ENCODE assay signal across 9 cellular contexts in genomic region chr7:25952277-25953057, GRCh38.
DNase-seq lines count a peak whose midpoint lies in the region; ATAC-seq and TF ChIP-seq lines count a peak whose summit lies in the region.
"Had no signal": no experiment of that assay in that cellular context is flagged by ENCODE, and none has a peak within 500 bp of the region (broad histone marks: within the 10 kb centered on the region; RNA-seq: fewer than 3 reads in every experiment).

No MANE protein-coding gene starts in this region.

- no peak overlapping the region for H3K27ac Mint-ChIP-seq in HFFc6

- no peak for DNase-seq in activated T-cell treated with anti-CD3 and anti-CD28 coated beads, Interleukin-2, amount 50 U/mL, for 4 hours
- DNase-seq in activated T-cell treated with anti-CD3 and anti-CD28 coated beads, Interleukin-2, amount 50 U/mL, for 1 hour = no peak
- DNase-seq in NCI-H748 (lab: John Stamatoyannopoulos, UW; ENCODE audit: unreplicated experiment) (peak; percentile 91), testis (no peak), SJCRH30 (no peak), HFFc6 (no peak)
- DNase-seq: heart right ventricle had no signal

- peak overlapping the region; percentile 55 for H3K4me3 Mint-ChIP-seq in activated T-cell treated with anti-CD3 and anti-CD28 coated beads, Interleukin-2, amount 50 U/mL, for 4 hours
- H3K4me3 Mint-ChIP-seq in HFFc6 = no peak overlapping the region; the same call in 1 of the 2 replicates

- H3K4me3 ChIP-seq in iPS-15b (ENCODE audit: low read depth, low read length) = peak overlapping the region; percentile 58
- peak overlapping the region; percentile 74 to 80 for H3K4me3 ChIP-seq in testis
- H3K4me3 ChIP-seq in SJCRH30 = no peak overlapping the region

- H3K9me3 Mint-ChIP-seq in activated T-cell treated with anti-CD3 and anti-CD28 coated beads, Interleukin-2, amount 50 U/mL, for 4 hours = no peaks in the 10 kb centered on the region
- H3K9me3 Mint-ChIP-seq in HFFc6 = no peaks in the 10 kb centered on the region

- H3K27me3 Mint-ChIP-seq in activated T-cell treated with anti-CD3 and anti-CD28 coated beads, Interleukin-2, amount 50 U/mL, for 4 hours (ENCODE audit: low read depth) = peaks cover 10% of the 10 kb centered on the region
- H3K27me3 Mint-ChIP-seq in HFFc6 (ENCODE audit: insufficient read depth) = peaks cover 19% of the 10 kb centered on the region

- H3K27me3 ChIP-seq in iPS-15b (ENCODE audit: control insufficient read depth, insufficient read depth, low read length) = no peaks in the 10 kb centered on the region
- H3K27me3 ChIP-seq in testis = no peaks in the 10 kb centered on the region
- no peaks in the 10 kb centered on the region for H3K27me3 ChIP-seq in SJCRH30

- 34 to 58% methylated on average over 18 of the region's 18 CpGs for whole genome bisulfite sequencing in testis, 2 donors

- H3K27ac ChIP-seq in testis (peak overlapping the region in 1 of 2 donors; percentile 71), SJCRH30 (no peak overlapping the region)

- H3K4me1 ChIP-seq in iPS-15b (ENCODE audit: control insufficient read depth, insufficient read depth, low read length) (peaks cover 24% of the 10 kb centered on the region), testis (no peaks in the 10 kb centered on the region), SJCRH30 (peaks cover 24% of the 10 kb centered on the region)

- no peaks in the 10 kb centered on the region for H3K36me3 ChIP-seq in iPS-15b (ENCODE audit: control insufficient read depth, insufficient read depth, low read length)
- no peaks in the 10 kb centered on the region for H3K36me3 ChIP-seq in testis (ENCODE audit: low read depth, missing control alignments)
- H3K36me3 ChIP-seq in SJCRH30 = no peaks in the 10 kb centered on the region
- H3K36me3 ChIP-seq: heart right ventricle had no signal

- H3K9me3 ChIP-seq in iPS-15b (ENCODE audit: control insufficient read depth, insufficient read depth, low read length) (peaks cover 6% of the 10 kb centered on the region), testis (no peaks in the 10 kb centered on the region), SJCRH30 (replicated peaks) (no peaks in the 10 kb centered on the region)

- H3K4me1 Mint-ChIP-seq in activated T-cell treated with anti-CD3 and anti-CD28 coated beads, Interleukin-2, amount 50 U/mL, for 4 hours (ENCODE audit: low read depth) = peaks cover 17% of the 10 kb centered on the region
- H3K4me1 Mint-ChIP-seq in HFFc6 (ENCODE audit: low read depth) = no peaks in the 10 kb centered on the region

- no peak for ATAC-seq in activated T-cell treated with anti-CD3 and anti-CD28 coated beads, Interleukin-2, amount 50 U/mL, for 4 hours
- ATAC-seq in HG03469 (IDR thresholded peaks at IDR 0.05; ENCODE audit: unreplicated experiment) = no peak

- TF ChIP-seq POLR2A in testis (IDR thresholded peaks at IDR 0.05) = no peak

- TF ChIP-seq CTCF in testis (IDR thresholded peaks at IDR 0.05) (no peak), HFFc6 (IDR thresholded peaks at IDR 0.05) (no peak)

- intact Hi-C loops in testis (cut with DNase I; ENCODE audit: low total_unique reads) = no loop called here

- H3K36me3 Mint-ChIP-seq in activated T-cell treated with anti-CD3 and anti-CD28 coated beads, Interleukin-2, amount 50 U/mL, for 4 hours (ENCODE audit: insufficient read depth) = no peaks in the 10 kb centered on the region
- H3K36me3 Mint-ChIP-seq in HFFc6 (ENCODE audit: low read depth) = no peaks in the 10 kb centered on the region

- H3K9ac ChIP-seq in iPS-15b (ENCODE audit: low read depth, low read length) = no peak overlapping the region
